24 cellular contexts compared by ENCODE assay signal in genomic region chr9:9231946-9232345, GRCh38.
"Had no signal": no experiment of that assay in that cellular context is flagged by ENCODE, and none has a peak within 500 bp of the region (broad histone marks: within the 10 kb centered on the region; RNA-seq: fewer than 3 reads in every experiment).

No MANE protein-coding gene starts in this region.

- H3K36me3 ChIP-seq: esophagus muscularis mucosa, gastroesophageal sphincter, heart left ventricle, left ventricle myocardium inferior, lower lobe of right lung had no signal

- DNase-seq: dermis blood vessel endothelial cell; dorsolateral prefrontal cortex; effector CD4-positive, alpha-beta T cell; effector memory CD4-positive, alpha-beta T cell; foreskin keratinocyte; heart left ventricle; hypothalamus; immature natural killer cell; islet precursor cell; kidney; kidney glomerular epithelial cell; left colon; left ventricle myocardium inferior; lower lobe of right lung; mesenchymal stem cell; naive thymus-derived CD4-positive, alpha-beta T cell had no signal

- ATAC-seq: foreskin keratinocyte; gastroesophageal sphincter; heart left ventricle; left colon; left lobe of liver; lower lobe of right lung; naive thymus-derived CD4-positive, alpha-beta T cell had no signal

- H3K27me3 ChIP-seq: dorsolateral prefrontal cortex, esophagus muscularis mucosa, foreskin keratinocyte, gastroesophageal sphincter, heart left ventricle, hepatocyte had no signal

- H3K4me2 ChIP-seq: hepatocyte had no signal

- H3K27ac ChIP-seq: coronary artery, dorsolateral prefrontal cortex, esophagus muscularis mucosa, foreskin keratinocyte, gastroesophageal sphincter, heart left ventricle, hepatocyte, left ventricle myocardium inferior, lower lobe of right lung had no signal

- FAIRE-seq: colon, endothelial cell of umbilical vein, frontal cortex, kidney had no signal

- H3K4me3 ChIP-seq: coronary artery, dorsolateral prefrontal cortex, esophagus muscularis mucosa, gastroesophageal sphincter, heart left ventricle, hepatocyte, left ventricle myocardium inferior, lower lobe of right lung had no signal

- H3K4me1 ChIP-seq: esophagus muscularis mucosa, foreskin keratinocyte, gastroesophageal sphincter, heart left ventricle, left ventricle myocardium inferior, lower lobe of right lung had no signal

- H3K79me2 ChIP-seq: hepatocyte had no signal

- H2AFZ ChIP-seq: hepatocyte had no signal

- H3K9me3 ChIP-seq: esophagus muscularis mucosa, lower lobe of right lung had no signal
